1 cellular context compared by ENCODE assay signal in genomic region chr5:160479926-160480325, GRCh38.
TF ChIP-seq lines count a peak whose summit lies in the region.

No MANE protein-coding gene starts in this region.

TF ChIP-seq in SK-N-SH treated with all-trans-retinoic acid at 6 μM for 48 hours, 23 proteins besides CTCF, POLR2A, EP300 and RAD21 (continued from another document):
- TF ChIP-seq CSRNP3 (CRISPR knock-in tag; IDR thresholded peaks at IDR 0.05), result no peak
- no peak for TF ChIP-seq ZC3H10 (CRISPR knock-in tag; IDR thresholded peaks at IDR 0.05)
TF ChIP-seq in SK-N-SH treated with all-trans-retinoic acid at 6 μM for 48 hours: peak in this region for 0.
